Comparison of ENCODE assay signal across 2 cellular contexts in the genomic region with DNA sequence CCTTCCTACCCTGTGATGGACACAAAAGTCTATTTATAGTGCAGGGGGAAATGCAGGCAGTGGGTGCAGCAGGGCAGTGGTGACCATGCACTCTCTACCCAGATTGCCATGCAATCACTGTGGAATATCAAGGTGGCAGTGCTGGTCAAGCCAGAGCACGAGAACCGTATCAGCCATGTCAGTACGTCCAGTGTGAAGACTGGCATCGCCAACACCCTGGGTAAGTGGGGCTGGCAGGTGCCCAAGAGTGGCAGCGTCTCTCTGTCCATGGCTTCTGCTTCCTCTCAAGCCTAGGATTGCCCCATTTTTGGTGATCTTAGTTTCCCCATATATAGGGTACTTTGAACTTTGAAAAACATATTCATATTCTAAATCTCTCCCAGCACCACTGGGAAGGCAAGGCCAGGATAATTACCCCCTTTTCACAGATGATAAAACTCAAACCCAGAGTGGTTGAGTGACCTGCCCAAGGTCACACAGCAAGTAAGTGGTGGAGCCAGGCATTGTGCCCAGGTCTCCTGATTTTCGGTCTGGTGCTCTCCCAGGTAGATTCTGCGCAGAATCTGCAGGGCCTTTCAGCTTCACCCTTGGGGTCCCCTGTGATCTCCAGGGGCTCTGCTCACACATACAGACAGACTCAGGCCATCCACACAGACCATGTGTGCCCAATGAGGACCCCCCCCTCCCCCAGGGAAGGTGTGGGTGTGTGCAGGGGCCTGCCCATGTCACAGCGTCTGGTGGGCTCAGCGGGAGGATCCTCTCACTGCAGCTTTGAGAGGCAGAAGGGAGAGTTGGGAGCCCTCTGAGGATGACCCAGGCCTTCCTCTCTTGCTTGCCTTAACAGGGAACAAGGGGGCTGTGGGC.
A peak's percentile ranks its signal among the peaks of the same experiment; 100 is the strongest.
TF ChIP-seq lines count a peak whose summit lies in the region.

No MANE protein-coding gene starts in this region.

TF ChIP-seq in A549, 52 proteins besides CTCF, POLR2A, EP300 and RAD21:
- TF ChIP-seq ZC3H11A (IDR thresholded peaks at IDR 0.05) (no peak), ZFP36 (IDR thresholded peaks at IDR 0.05; ENCODE audit: borderline replicate concordance, partially characterized antibody) (peak; percentile 42), ESRRA (IDR thresholded peaks at IDR 0.05; ENCODE audit: borderline replicate concordance, low read length) (no peak)

TF ChIP-seq in K562, 482 proteins besides CTCF, POLR2A, EP300 and RAD21:
- TF ChIP-seq ZFP36 (IDR thresholded peaks at IDR 0.05; ENCODE audit: low read depth, low read length, partially characterized antibody), result peak; percentile 77
- TF ChIP-seq ETS2 (tag; IDR thresholded peaks at IDR 0.05; ENCODE audit: borderline replicate concordance, poor library complexity, severe bottlenecking), result no peak
- TF ChIP-seq BCOR (IDR thresholded peaks at IDR 0.05), result peak; percentile 73
- TF ChIP-seq MCM2 (IDR thresholded peaks at IDR 0.05; ENCODE audit: low read depth), result no peak
- 0 out of 2 replicates have a peak, but pooled peaks have one; percentile 3 for TF ChIP-seq RBFOX2 (IDR thresholded peaks at IDR 0.05; ENCODE audit: low read depth, low read length)
- 0 out of 4 replicates have a peak, but pooled peaks of 1 of the 2 experiments have one; percentile 9 for TF ChIP-seq RCOR1 (IDR thresholded peaks at IDR 0.05; ENCODE audit: borderline replicate concordance in 1 of 2, low read depth in 2 of 2, low read length in 2 of 2)
